8 cellular contexts compared by ENCODE assay signal in the genomic region with DNA sequence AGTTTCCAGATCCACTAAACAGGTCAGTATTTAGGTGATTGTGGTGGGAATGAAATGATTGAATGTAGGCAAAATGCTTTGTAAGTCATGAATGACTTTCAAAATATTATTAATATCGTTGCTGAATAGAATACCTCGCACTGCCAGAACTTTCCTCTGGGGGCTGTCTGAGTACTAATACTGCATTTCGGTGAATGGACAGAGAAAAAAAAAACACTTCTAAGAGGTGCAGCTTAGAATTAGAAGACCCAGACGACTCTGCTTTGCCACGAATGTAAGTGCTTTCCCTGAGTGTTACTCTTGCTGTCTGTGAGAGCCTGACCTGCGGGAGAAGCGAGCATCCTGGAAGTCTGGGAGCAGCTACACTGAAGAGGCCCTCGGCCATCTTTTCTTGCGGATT.
DNase-seq lines count a peak whose midpoint lies in the region; ATAC-seq and TF ChIP-seq lines count a peak whose summit lies in the region.

No MANE protein-coding gene starts in this region.

- H3K27me3 ChIP-seq in gastrocnemius medialis = no peaks in the 10 kb centered on the region

- ATAC-seq in gastrocnemius medialis (peak in 1 of 2 donors; percentile 30), GM19467 (IDR thresholded peaks at IDR 0.05; ENCODE audit: unreplicated experiment) (no peak)

- in situ Hi-C loops in gastrocnemius medialis (cut with MboI; ENCODE audit: low sequenced_read_pairs in 4 of 4) = no loop called here

- peak overlapping the region; percentile 29 to 58 (median 46) for H3K27ac ChIP-seq in gastrocnemius medialis

- no peak for TF ChIP-seq POLR2A in gastrocnemius medialis (IDR thresholded peaks at IDR 0.05)

- TF ChIP-seq CTCF in fibroblast of villous mesenchyme (IDR thresholded peaks at IDR 0.05; ENCODE audit: insufficient read depth, low read depth, low read length) (peak; percentile 22), gastrocnemius medialis (IDR thresholded peaks at IDR 0.05 in 4 of 5, conservative IDR thresholded peaks at IDR 0.05 in 1 of 5) (no peak), GM10266 (IDR thresholded peaks at IDR 0.05; ENCODE audit: control insufficient read depth, insufficient read depth, low read depth, missing control alignments) (no peak)

- H3K4me1 ChIP-seq in gastrocnemius medialis = peaks cover 10 to 17% of the 10 kb centered on the region in 2 donors

- no peaks in the 10 kb centered on the region for H3K36me3 ChIP-seq in gastrocnemius medialis

- intact Hi-C loops in gastrocnemius medialis (cut with DNase I; ENCODE audit: low total_unique reads) = no loop called here

- DNase-seq in EH (ENCODE audit: low read depth) (peak; percentile 42), NCI-H69 (lab: John Stamatoyannopoulos, UW) (peak; percentile 72), fibroblast of villous mesenchyme (ENCODE audit: low read depth) (no peak), gastrocnemius medialis (no peak), GM10266 (ENCODE audit: extremely low spot score) (no peak), Ammon's horn (ENCODE audit: low spot score) (no peak), SW480 (ENCODE audit: low spot score) (no peak)

- H3K4me3 ChIP-seq in fibroblast of villous mesenchyme (ENCODE audit: low read depth, low read length) = no peak overlapping the region
- peak overlapping the region; percentile 47 to 61 (median 52) for H3K4me3 ChIP-seq in gastrocnemius medialis

- no peaks in the 10 kb centered on the region for H3K9me3 ChIP-seq in gastrocnemius medialis

Comparison
In these comparisons a context has a peak if more than half of its experiments do, and no peak if none do; other contexts are left out.
1. DNase-seq: peak in EH (single experiment) and NCI-H69 (single experiment); none in fibroblast of villous mesenchyme (single experiment), gastrocnemius medialis (0 of 2), GM10266 (single experiment), Ammon's horn (single experiment) and SW480 (single experiment).